Comparison of ENCODE assay signal across 1 cellular context in the genomic region with DNA sequence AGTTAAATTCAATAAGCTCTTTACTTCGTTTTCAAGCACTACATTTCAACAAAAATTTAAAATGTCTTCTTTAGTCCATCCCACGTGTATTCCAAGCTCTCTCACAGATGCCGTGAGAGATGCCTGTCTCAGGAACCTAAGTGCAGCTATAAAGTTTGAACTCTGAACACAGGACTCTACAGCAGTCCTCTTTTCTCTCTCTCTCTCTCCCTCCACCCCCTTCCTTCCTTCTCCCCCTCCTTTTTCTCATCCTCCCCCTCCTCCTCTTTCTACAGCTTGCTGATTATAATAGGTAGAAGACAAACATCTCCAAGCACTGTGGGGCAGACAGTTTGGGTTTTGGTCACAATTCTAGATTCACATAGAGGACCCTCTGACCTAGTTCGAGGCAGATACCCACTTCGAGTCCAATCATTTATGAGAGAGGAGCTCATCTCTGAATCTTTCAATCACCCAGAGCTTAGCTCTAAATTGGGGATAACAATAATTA.
TF ChIP-seq lines count a peak whose summit lies in the region.

No MANE protein-coding gene starts in this region.

TF ChIP-seq in GM23338, 12 proteins besides CTCF, POLR2A, EP300 and RAD21 (continued from another document):
- TF ChIP-seq ZNF331 (CRISPR knock-in tag; IDR thresholded peaks at IDR 0.05; ENCODE audit: low read depth) = no peak
